In the genomic region with DNA sequence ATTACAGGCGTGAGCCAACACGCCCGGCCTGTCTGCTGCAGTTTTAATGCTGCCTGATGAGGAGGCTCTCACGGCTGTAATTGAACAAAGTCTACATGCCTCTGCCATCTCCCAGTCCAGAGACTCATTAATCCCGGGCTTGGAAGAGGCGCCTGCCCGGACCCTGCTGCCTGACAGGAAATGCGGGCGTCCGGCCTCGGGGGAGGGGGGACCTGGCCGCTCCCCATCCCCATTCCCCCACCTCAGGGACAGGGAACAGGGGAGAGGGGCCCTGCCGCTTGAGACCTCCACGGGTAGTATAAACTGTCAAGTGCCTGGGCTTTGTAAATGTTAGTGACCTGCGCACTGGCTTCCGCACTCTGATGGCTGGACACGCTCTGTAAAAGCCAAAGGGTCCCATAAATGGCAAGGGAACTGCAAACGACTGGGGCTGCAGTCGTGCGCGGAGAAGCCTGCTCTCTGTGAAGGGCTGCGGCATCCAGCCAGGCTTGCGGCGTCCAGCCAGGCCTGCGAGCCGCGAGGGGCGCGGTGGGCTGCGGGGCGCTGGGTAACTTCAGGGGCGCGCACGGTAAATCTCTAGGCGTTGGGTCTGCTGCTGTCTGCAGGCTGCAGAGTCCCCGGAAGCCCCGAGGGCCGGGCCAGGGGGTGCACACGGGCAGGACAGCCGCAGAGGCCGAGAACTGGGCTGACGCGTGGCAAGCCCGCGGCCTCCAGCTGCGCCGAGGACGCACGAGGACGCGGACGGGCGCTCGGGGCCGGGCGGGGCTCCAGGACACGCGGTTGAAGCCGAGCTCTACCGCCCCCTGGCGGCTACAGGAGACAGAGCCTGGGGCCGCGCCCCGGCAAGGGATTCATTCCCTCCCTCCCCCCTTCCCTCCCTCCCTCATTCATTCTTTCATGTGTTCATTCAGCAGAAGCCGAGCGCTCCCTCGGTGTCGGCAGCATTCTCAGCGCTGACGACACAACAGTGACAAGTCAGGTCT, we compare ENCODE assay signal across 8 cellular contexts.
DNase-seq lines count a peak whose midpoint lies in the region; ATAC-seq and TF ChIP-seq lines count a peak whose summit lies in the region.
"Not testable (repeated sequence)": the region's sequence is repeated elsewhere in the genome, so short reads cannot be mapped to it uniquely, and the experiment has no call there.

No MANE protein-coding gene starts in this region.

- POLR2A ChIA-PET in CD4-positive, alpha-beta T cell (lab: Charles Lee); Panc1 (lab: Charles Lee); activated naive CD8-positive, alpha-beta T cell treated with anti-CD3 and anti-CD28 coated beads, Interleukin-2, amount 10 ng/mL, durations not matched to agents 7 days and 5 days (lab: Charles Lee): not testable (repeated sequence)

- in situ Hi-C loops in Panc1 (cut with HindIII; ENCODE audit: low pct_unique_long_range_greater_than_20kb, low sequenced_read_pairs), result not testable (repeated sequence)

- H3K36me3 ChIP-seq in Panc1 (ENCODE audit: control insufficient read depth, insufficient read depth, low read length); heart left ventricle: not testable (repeated sequence)

- not testable (repeated sequence) for H3K9me3 ChIP-seq in CD4-positive, alpha-beta T cell (ENCODE audit: control insufficient read depth, low read length); Panc1 (ENCODE audit: control insufficient read depth, insufficient read depth, low read depth, low read length); heart left ventricle

- not testable (repeated sequence) for H3K4me1 ChIP-seq in Panc1 (ENCODE audit: control insufficient read depth, insufficient read depth, low read length); heart left ventricle

- not testable (repeated sequence) for H3K9me3 Mint-ChIP-seq in CD4-positive, alpha-beta T cell; activated naive CD8-positive, alpha-beta T cell treated with anti-CD3 and anti-CD28 coated beads, Interleukin-2, amount 10 ng/mL, durations not matched to agents 7 days and 5 days; stimulated activated memory B cell treated with anti-CD40 and anti-IgM and Interleukin-4, amounts not matched to agents 10 μg/mL and 1 μg/mL and 100 μg/mL, for 72 hours

- DNase-seq in CD4-positive, alpha-beta T cell, result peak in 1 of 10 experiments; percentile 20
- not testable (repeated sequence) for DNase-seq in Panc1 (ENCODE audit: low read depth, low spot score); activated naive CD8-positive, alpha-beta T cell treated with anti-CD3 and anti-CD28 coated beads, Interleukin-2, amount 10 ng/mL, durations not matched to agents 7 days and 5 days; heart left ventricle
- peak; percentile 33 for DNase-seq in mesenteric fat pad (ENCODE audit: low spot score)

- H3K27me3 ChIP-seq in CD4-positive, alpha-beta T cell (ENCODE audit: control insufficient read depth, insufficient read depth, low read length); Panc1 (ENCODE audit: control insufficient read depth, insufficient read depth, low read length); heart left ventricle: not testable (repeated sequence)

- 10 to 48% (median 30%) methylated on average over 6 to 37 of the region's 70 CpGs for WGBS in heart left ventricle, 4 donors

- H3K36me3 Mint-ChIP-seq in CD4-positive, alpha-beta T cell (ENCODE audit: low read depth); activated naive CD8-positive, alpha-beta T cell treated with anti-CD3 and anti-CD28 coated beads, Interleukin-2, amount 10 ng/mL, durations not matched to agents 7 days and 5 days; stimulated activated memory B cell treated with anti-CD40 and anti-IgM and Interleukin-4, amounts not matched to agents 10 μg/mL and 1 μg/mL and 100 μg/mL, for 72 hours: not testable (repeated sequence)

- not testable (repeated sequence) for H3K4me3 ChIP-seq in Panc1 (ENCODE audit: low read depth in 2 of 2, low read length in 2 of 2); heart left ventricle

- not testable (repeated sequence) for TF ChIP-seq CTCF in CD4-positive, alpha-beta T cell (IDR thresholded peaks at IDR 0.05); Panc1 (IDR thresholded peaks at IDR 0.05); heart left ventricle (IDR thresholded peaks at IDR 0.05)

- CTCF ChIA-PET in CD4-positive, alpha-beta T cell (lab: Charles Lee); Panc1 (lab: Charles Lee): not testable (repeated sequence)

- ATAC-seq in CD4-positive, alpha-beta T cell (ENCODE audit: poor library complexity), result peak; percentile 98
- ATAC-seq in GM19467 (IDR thresholded peaks at IDR 0.05; ENCODE audit: unreplicated experiment) (peak; percentile 58), HG02885 (IDR thresholded peaks at IDR 0.05; ENCODE audit: poor library complexity, unreplicated experiment) (peak; percentile 78), Panc1 (peak; percentile 92), heart left ventricle (peak; percentile 75 to 94 (median 89))
- ATAC-seq in activated naive CD8-positive, alpha-beta T cell treated with anti-CD3 and anti-CD28 coated beads, Interleukin-2, amount 10 ng/mL, durations not matched to agents 7 days and 5 days (ENCODE audit: low read depth), result peak; percentile 93
- ATAC-seq in stimulated activated memory B cell treated with anti-CD40 and anti-IgM and Interleukin-4, amounts not matched to agents 10 μg/mL and 1 μg/mL and 100 μg/mL, for 72 hours, result peak; percentile 72

- not testable (repeated sequence) for H3K27ac Mint-ChIP-seq in CD4-positive, alpha-beta T cell; activated naive CD8-positive, alpha-beta T cell treated with anti-CD3 and anti-CD28 coated beads, Interleukin-2, amount 10 ng/mL, durations not matched to agents 7 days and 5 days; stimulated activated memory B cell treated with anti-CD40 and anti-IgM and Interleukin-4, amounts not matched to agents 10 μg/mL and 1 μg/mL and 100 μg/mL, for 72 hours

- not testable (repeated sequence) for H3K27ac ChIP-seq in CD4-positive, alpha-beta T cell (ENCODE audit: low read depth, low read length); Panc1 (ENCODE audit: low read length); heart left ventricle

- H3K4me1 Mint-ChIP-seq in CD4-positive, alpha-beta T cell (ENCODE audit: low read depth); activated naive CD8-positive, alpha-beta T cell treated with anti-CD3 and anti-CD28 coated beads, Interleukin-2, amount 10 ng/mL, durations not matched to agents 7 days and 5 days; stimulated activated memory B cell treated with anti-CD40 and anti-IgM and Interleukin-4, amounts not matched to agents 10 μg/mL and 1 μg/mL and 100 μg/mL, for 72 hours: not testable (repeated sequence)

- BruUV-seq in Panc1 (replicated peaks; lab: Mats Ljungman, UMichigan), result not testable (repeated sequence)

- intact Hi-C loops in CD4-positive, alpha-beta T cell (cut with DNase I, micrococcal nuclease); Panc1 (cut with micrococcal nuclease; ENCODE audit: unreplicated experiment); heart left ventricle (cut with DNase I): not testable (repeated sequence)

- H3K27me3 Mint-ChIP-seq in CD4-positive, alpha-beta T cell; activated naive CD8-positive, alpha-beta T cell treated with anti-CD3 and anti-CD28 coated beads, Interleukin-2, amount 10 ng/mL, durations not matched to agents 7 days and 5 days; stimulated activated memory B cell treated with anti-CD40 and anti-IgM and Interleukin-4, amounts not matched to agents 10 μg/mL and 1 μg/mL and 100 μg/mL, for 72 hours: not testable (repeated sequence)

- not testable (repeated sequence) for H3K4me3 Mint-ChIP-seq in CD4-positive, alpha-beta T cell; activated naive CD8-positive, alpha-beta T cell treated with anti-CD3 and anti-CD28 coated beads, Interleukin-2, amount 10 ng/mL, durations not matched to agents 7 days and 5 days; stimulated activated memory B cell treated with anti-CD40 and anti-IgM and Interleukin-4, amounts not matched to agents 10 μg/mL and 1 μg/mL and 100 μg/mL, for 72 hours

- not testable (repeated sequence) for TF ChIP-seq POLR2A in heart left ventricle (IDR thresholded peaks at IDR 0.05)
